25 cellular contexts compared by ENCODE assay signal in the genomic region with DNA sequence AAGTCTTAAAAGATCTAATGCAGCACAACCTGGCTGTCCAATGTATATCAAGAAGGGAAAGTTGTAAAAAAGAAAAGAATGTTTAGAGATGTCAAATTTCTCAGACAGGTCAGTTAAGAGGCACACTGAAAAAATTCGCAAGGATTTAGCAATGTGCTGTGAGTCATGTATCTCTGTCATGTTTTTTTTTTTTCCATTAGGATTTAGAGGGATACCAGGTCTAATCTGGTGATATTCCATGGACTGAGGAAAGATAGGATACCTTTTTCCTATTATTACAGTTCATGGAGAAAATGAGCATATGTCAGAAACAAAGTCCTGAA.
DNase-seq lines count a peak whose midpoint lies in the region; ATAC-seq, FAIRE-seq and TF ChIP-seq lines count a peak whose summit lies in the region.
"Had no signal": no experiment of that assay in that cellular context is flagged by ENCODE, and none has a peak within 500 bp of the region (broad histone marks: within the 10 kb centered on the region; RNA-seq: fewer than 3 reads in every experiment).

No MANE protein-coding gene starts in this region.

- H4K20me1 ChIP-seq in astrocyte (ENCODE audit: insufficient read depth, low read length), result no peaks in the 10 kb centered on the region

- no peaks in the 10 kb centered on the region for H3K4me1 ChIP-seq in astrocyte (ENCODE audit: insufficient read depth, low read length)
- H3K4me1 ChIP-seq: spleen, transverse colon had no signal

- H2AFZ ChIP-seq in astrocyte (ENCODE audit: low read depth, low read length), result no peak overlapping the region

- no peaks in the 10 kb centered on the region for H3K36me3 Mint-ChIP-seq in astrocyte (ENCODE audit: low read depth, unreplicated experiment)
- H3K36me3 Mint-ChIP-seq: CD8-positive, alpha-beta T cell had no signal

- ATAC-seq in GM21515 (IDR thresholded peaks at IDR 0.05; ENCODE audit: unreplicated experiment) (no peak), HG03097 (IDR thresholded peaks at IDR 0.05; ENCODE audit: low FRiP score, unreplicated experiment) (no peak)
- ATAC-seq: CD8-positive, alpha-beta T cell; right cardiac atrium had no signal

- no peak overlapping the region for H3K4me3 Mint-ChIP-seq in astrocyte (ENCODE audit: unreplicated experiment)
- H3K4me3 Mint-ChIP-seq: activated B cell treated with CpG ODN at 0.5 μM for 24 hours; CD8-positive, alpha-beta T cell; central memory CD8-positive, alpha-beta T cell had no signal

- no peaks in the 10 kb centered on the region for H3K9me3 Mint-ChIP-seq in astrocyte (ENCODE audit: unreplicated experiment)
- H3K9me3 Mint-ChIP-seq: activated B cell treated with CpG ODN at 0.5 μM for 24 hours had no signal

- no peaks in the 10 kb centered on the region for H3K36me3 ChIP-seq in astrocyte (ENCODE audit: insufficient read depth, low read length)
- H3K36me3 ChIP-seq: HAP-1, spleen, transverse colon had no signal

- peak; percentile 32 for DNase-seq in A172 (ENCODE audit: low spot score)
- DNase-seq in HT1080 (ENCODE audit: low read depth), result peak; percentile 50
- DNase-seq in astrocyte (ENCODE audit: low read depth), result peak; percentile 66
- peak; percentile 22 for DNase-seq in fibroblast of mammary gland (ENCODE audit: low read depth)
- no peak for DNase-seq in NCI-H1417 (lab: John Stamatoyannopoulos, UW)
- no peak for DNase-seq in T-helper 1 cell
- DNase-seq: 8988T; activated B cell treated with CpG ODN at 0.5 μM for 24 hours; activated CD4-positive, alpha-beta T cell treated with anti-CD3 and anti-CD28 coated beads, Interleukin-2, amount 50 U/mL, for 4 hours; activated naive CD4-positive, alpha-beta T cell treated with Interleukin-2 at 50 U/mL for 16 hours; CD8-positive, alpha-beta T cell; NCI-H1048; NCI-H1694 treated with DMSO at 0.1 percent for 48 hours; right cardiac atrium; SHP77 treated with DMSO at 0.1 percent for 48 hours; spleen; stimulated activated CD4-positive, alpha-beta T cell treated with anti-CD3 and anti-CD28 coated beads, Interleukin-4, amount 100 ng/mL, for 1 hour; T1000; transverse colon had no signal

- peak overlapping the region; percentile 46 for H3K27ac ChIP-seq in astrocyte (ENCODE audit: low read depth, low read length)
- H3K27ac ChIP-seq: spleen, transverse colon had no signal

- no peaks in the 10 kb centered on the region for H3K27me3 ChIP-seq in astrocyte (ENCODE audit: insufficient read depth, low read length)
- H3K27me3 ChIP-seq: spleen, transverse colon had no signal

- no peaks in the 10 kb centered on the region for H3K9me3 ChIP-seq in astrocyte (ENCODE audit: insufficient read depth, low read depth, low read length)
- H3K9me3 ChIP-seq: HAP-1, transverse colon had no signal

- FAIRE-seq in astrocyte (lab: Jason Lieb, UNC), result no peak
- FAIRE-seq: frontal cortex had no signal

- no peak for TF ChIP-seq CTCF in astrocyte (IDR thresholded peaks at IDR 0.05; ENCODE audit: insufficient read depth, low read depth, low read length)
- no peak for TF ChIP-seq CTCF in fibroblast of mammary gland (conservative IDR thresholded peaks at IDR 0.05; ENCODE audit: control insufficient read depth, insufficient read depth, low read depth, low read length)

- no peak overlapping the region for H3K27ac Mint-ChIP-seq in astrocyte (ENCODE audit: unreplicated experiment)
- H3K27ac Mint-ChIP-seq: activated B cell treated with CpG ODN at 0.5 μM for 24 hours; CD8-positive, alpha-beta T cell had no signal

- no peaks in the 10 kb centered on the region for H3K79me2 ChIP-seq in astrocyte (ENCODE audit: insufficient read depth, low read length)

- H3K4me3 ChIP-seq in astrocyte (ENCODE audit: insufficient read depth, low read depth, low read length), result no peak overlapping the region
- H3K4me3 ChIP-seq in fibroblast of mammary gland (ENCODE audit: control insufficient read depth, low read depth, low read length), result no peak overlapping the region
- H3K4me3 ChIP-seq: HAP-1, lung, spleen, transverse colon had no signal

- no peak overlapping the region for H3K9ac ChIP-seq in astrocyte (ENCODE audit: low read length)

- peak overlapping the region; percentile 33 for H3K4me2 ChIP-seq in astrocyte (ENCODE audit: low read length)

- H3K27me3 Mint-ChIP-seq in astrocyte (ENCODE audit: low read depth, unreplicated experiment), result no peaks in the 10 kb centered on the region
- H3K27me3 Mint-ChIP-seq: activated B cell treated with CpG ODN at 0.5 μM for 24 hours; central memory CD8-positive, alpha-beta T cell had no signal

- peaks cover 2% of the 10 kb centered on the region for H3K4me1 Mint-ChIP-seq in astrocyte (ENCODE audit: low read depth, unreplicated experiment)
- H3K4me1 Mint-ChIP-seq: activated B cell treated with CpG ODN at 0.5 μM for 24 hours; central memory CD8-positive, alpha-beta T cell had no signal

Comparison
In these comparisons a context has a peak if more than half of its experiments do, and no peak if none do; other contexts are left out.
1. DNase-seq: peak in A172 (single experiment), HT1080 (single experiment), astrocyte (single experiment) and fibroblast of mammary gland (single experiment); none in NCI-H1417 (0 of 3) and T-helper 1 cell (0 of 5).